Comparison of ENCODE assay signal across 8 cellular contexts in genomic region chr1:31714442-31715096, GRCh38.
A peak's percentile ranks its signal among the peaks of the same experiment; 100 is the strongest.
DNase-seq lines count a peak whose midpoint lies in the region; ATAC-seq, FAIRE-seq and TF ChIP-seq lines count a peak whose summit lies in the region.

No MANE protein-coding gene starts in this region.

- peaks cover 26% of the 10 kb centered on the region for H3K4me1 Mint-ChIP-seq in stimulated activated effector memory CD8-positive, alpha-beta T cell treated with anti-CD3 and anti-CD28 coated beads, Interleukin-12 subunit alpha, Interleukin-12 subunit beta, amount 100 ng/mL, for 72 hours

- H3K4me3 ChIP-seq in SU-DHL-6 (ENCODE audit: insufficient read depth, low read length, poor library complexity, severe bottlenecking) (no peak overlapping the region), coronary artery (peak overlapping the region; percentile 73)

- no peaks in the 10 kb centered on the region for H3K27me3 ChIP-seq in SU-DHL-6 (ENCODE audit: low read length)
- no peaks in the 10 kb centered on the region for H3K27me3 ChIP-seq in layer of hippocampus (ENCODE audit: control insufficient read depth, insufficient read depth, low read length)

- no peak for FAIRE-seq in H54 (lab: Jason Lieb, UNC)

- TF ChIP-seq CTCF in 22Rv1 (IDR thresholded peaks at IDR 0.05) (peak; percentile 85), SU-DHL-6 (IDR thresholded peaks at IDR 0.05; ENCODE audit: insufficient read depth, low read length, poor library complexity, severe bottlenecking) (peak; percentile 67), coronary artery (IDR thresholded peaks at IDR 0.05) (no peak)

- H2AFZ ChIP-seq in SU-DHL-6 (ENCODE audit: low read depth, low read length, severe bottlenecking): no peak overlapping the region

- no peak overlapping the region for H3K4me2 ChIP-seq in SU-DHL-6 (ENCODE audit: low read depth, low read length, poor library complexity, severe bottlenecking)

- H3K36me3 Mint-ChIP-seq in stimulated activated effector memory CD8-positive, alpha-beta T cell treated with anti-CD3 and anti-CD28 coated beads, Interleukin-12 subunit alpha, Interleukin-12 subunit beta, amount 100 ng/mL, for 72 hours: no peaks in the 10 kb centered on the region

- H3K9me2 ChIP-seq in SU-DHL-6 (replicated peaks; ENCODE audit: insufficient read depth, low read length): no peaks in the 10 kb centered on the region

- H4K20me1 ChIP-seq in SU-DHL-6 (ENCODE audit: low read depth, low read length): no peaks in the 10 kb centered on the region

- H3K9me3 Mint-ChIP-seq in stimulated activated effector memory CD8-positive, alpha-beta T cell treated with anti-CD3 and anti-CD28 coated beads, Interleukin-12 subunit alpha, Interleukin-12 subunit beta, amount 100 ng/mL, for 72 hours: no peaks in the 10 kb centered on the region

- no peaks in the 10 kb centered on the region for H3K36me3 ChIP-seq in SU-DHL-6 (ENCODE audit: low read length)

- no peaks in the 10 kb centered on the region for H3F3A ChIP-seq in SU-DHL-6 (ENCODE audit: insufficient read depth)

- peak overlapping the region; percentile 71 for H3K4me3 Mint-ChIP-seq in stimulated activated effector memory CD8-positive, alpha-beta T cell treated with anti-CD3 and anti-CD28 coated beads, Interleukin-12 subunit alpha, Interleukin-12 subunit beta, amount 100 ng/mL, for 72 hours

- H3K27ac ChIP-seq in 22Rv1 (peak overlapping the region; percentile 67), SU-DHL-6 (ENCODE audit: low read depth, low read length) (no peak overlapping the region), coronary artery (peak overlapping the region; percentile 89 to 95), layer of hippocampus (ENCODE audit: low read depth, low read length) (peak overlapping the region; percentile 86)

- no peak overlapping the region for H3K9ac ChIP-seq in SU-DHL-6 (ENCODE audit: low read length)

- no peak overlapping the region for H3K27ac Mint-ChIP-seq in stimulated activated effector memory CD8-positive, alpha-beta T cell treated with anti-CD3 and anti-CD28 coated beads, Interleukin-12 subunit alpha, Interleukin-12 subunit beta, amount 100 ng/mL, for 72 hours

- no peaks in the 10 kb centered on the region for H3K9me3 ChIP-seq in SU-DHL-6 (ENCODE audit: insufficient read depth, low read length)

- ATAC-seq in stimulated activated effector memory CD8-positive, alpha-beta T cell treated with anti-CD3 and anti-CD28 coated beads, Interleukin-12 subunit alpha, Interleukin-12 subunit beta, amount 100 ng/mL, for 72 hours: peak; percentile 36
- ATAC-seq in HG02759 (IDR thresholded peaks at IDR 0.05; ENCODE audit: unreplicated experiment) (no peak), HG03354 (IDR thresholded peaks at IDR 0.05; ENCODE audit: poor library complexity, severe bottlenecking, unreplicated experiment) (no peak)

- peak; percentile 33 for DNase-seq in H54 (ENCODE audit: insufficient read length, low spot score)
- DNase-seq in coronary artery (ENCODE audit: low spot score): peak; percentile 96
- DNase-seq in stimulated activated effector memory CD8-positive, alpha-beta T cell treated with anti-CD3 and anti-CD28 coated beads, Interleukin-12 subunit alpha, Interleukin-12 subunit beta, amount 100 ng/mL, for 72 hours (ENCODE audit: low spot score in 2 of 2): no peak

- no peak for TF ChIP-seq POLR2A in H54 (IDR thresholded peaks at IDR 0.05; ENCODE audit: low read depth, low read length)

- no peaks in the 10 kb centered on the region for H3K79me2 ChIP-seq in SU-DHL-6 (ENCODE audit: insufficient read depth, low read length)

Comparison
In these comparisons a context has a peak if more than half of its experiments do, and no peak if none do; other contexts are left out.
1. DNase-seq: peak in H54 (single experiment) and coronary artery (single experiment); none in stimulated activated effector memory CD8-positive, alpha-beta T cell treated with anti-CD3 and anti-CD28 coated beads, Interleukin-12 subunit alpha, Interleukin-12 subunit beta, amount 100 ng/mL, for 72 hours (0 of 2).